ENCODE assay signal across 8 cellular contexts in genomic region chr16:57519796-57520360, GRCh38. TPM values are rescaled to one million over a fixed set of nuclear protein-coding genes. Genes with fewer than 3 reads are reported as not detected.
DNase-seq lines count a peak whose midpoint lies in the region; ATAC-seq and TF ChIP-seq lines count a peak whose summit lies in the region.

No MANE protein-coding gene starts in this region.

- H3K36me3 Mint-ChIP-seq in activated T-cell treated with anti-CD3 and anti-CD28 coated beads, Interleukin-2, amount 50 U/mL, for 4 hours (ENCODE audit: insufficient read depth), result peaks cover 7% of the 10 kb centered on the region
- H3K36me3 Mint-ChIP-seq in neural crest cell (ENCODE audit: low read depth), result no peaks in the 10 kb centered on the region

- no peak for TF ChIP-seq EP300 in stomach (IDR thresholded peaks at IDR 0.05)

- peaks cover 0 to 63% (median 41%) of the 10 kb centered on the region in 4 donors for H3K36me3 ChIP-seq in stomach

- H3K4me3 ChIP-seq in stomach, result no peak overlapping the region

- 32 to 36% (median 35%) methylated on average over 10 of the region's 10 CpGs for WGBS in stomach, 5 donors

- ATAC-seq in HG02642 (IDR thresholded peaks at IDR 0.05; ENCODE audit: poor library complexity, unreplicated experiment), result peak; percentile 77
- ATAC-seq in activated T-cell treated with anti-CD3 and anti-CD28 coated beads, Interleukin-2, amount 50 U/mL, for 4 hours, result peak; percentile 97 to 98

- DNase-seq in NCI-H2107 (lab: John Stamatoyannopoulos, UW), result peak; percentile 45
- no peak for DNase-seq in NCI-H2107 treated with DMSO at 0.1 percent for 48 hours (lab: John Stamatoyannopoulos, UW; ENCODE audit: unreplicated experiment)
- DNase-seq in OCI-M2 (lab: John Stamatoyannopoulos, UW; ENCODE audit: unreplicated experiment), result peak; percentile 35
- peak; percentile 80 for DNase-seq in activated T-cell treated with anti-CD3 and anti-CD28 coated beads, Interleukin-2, amount 50 U/mL, for 4 hours
- peak; percentile 46 for DNase-seq in fibroblast of gingiva (ENCODE audit: low read depth)
- DNase-seq in neural crest cell (ENCODE audit: low read depth, low spot score), result peak; percentile 90
- peak; percentile 84 for DNase-seq in stomach

- no peak overlapping the region for H3K27ac Mint-ChIP-seq in neural crest cell (ENCODE audit: unreplicated experiment)

- H3K9me3 Mint-ChIP-seq in activated T-cell treated with anti-CD3 and anti-CD28 coated beads, Interleukin-2, amount 50 U/mL, for 4 hours, result no peaks in the 10 kb centered on the region
- no peaks in the 10 kb centered on the region for H3K9me3 Mint-ChIP-seq in neural crest cell

- TF ChIP-seq CTCF in neural crest cell (conservative IDR thresholded peaks at IDR 0.05) (peak; percentile 99), stomach (IDR thresholded peaks at IDR 0.05) (peak in 6 of 7 experiments; percentile 8 to 95 (median 92))

- H3K27ac ChIP-seq in stomach, result no peak overlapping the region

- peaks cover 7% of the 10 kb centered on the region for H3K4me1 Mint-ChIP-seq in activated T-cell treated with anti-CD3 and anti-CD28 coated beads, Interleukin-2, amount 50 U/mL, for 4 hours (ENCODE audit: low read depth)
- peaks cover 12% of the 10 kb centered on the region for H3K4me1 Mint-ChIP-seq in neural crest cell

- H3K27me3 Mint-ChIP-seq in activated T-cell treated with anti-CD3 and anti-CD28 coated beads, Interleukin-2, amount 50 U/mL, for 4 hours (ENCODE audit: low read depth), result no peaks in the 10 kb centered on the region
- H3K27me3 Mint-ChIP-seq in neural crest cell (ENCODE audit: low read depth), result no peaks in the 10 kb centered on the region

- H3K4me1 ChIP-seq in stomach, result peaks cover 0 to 6% (median 2%) of the 10 kb centered on the region in 4 donors

- H3K4me3 Mint-ChIP-seq in activated T-cell treated with anti-CD3 and anti-CD28 coated beads, Interleukin-2, amount 50 U/mL, for 4 hours, result no peak overlapping the region
- no peak overlapping the region for H3K4me3 Mint-ChIP-seq in neural crest cell

- no peaks in the 10 kb centered on the region for H3K9me3 ChIP-seq in stomach

- intact Hi-C loops in stomach (cut with DNase I; ENCODE audit: low total_unique reads), result loop anchor here (10.0 kb wide), 2 partner anchors 95 to 215 kb away; no protein-coding TSS in a partner anchor

- H3K27me3 ChIP-seq in stomach, result no peaks in the 10 kb centered on the region

- no peak for TF ChIP-seq POLR2A in stomach (IDR thresholded peaks at IDR 0.05)

RNA-seq across cellular contexts. Expression of gene CCDC102A, which starts 16.5 kb away (rescaled TPM):
- 1 to 10 TPM; 4.6 to 8.9 (median 6.9) TPM for total RNA-seq in activated T-cell treated with anti-CD3 and anti-CD28 coated beads, Interleukin-2, amount 50 U/mL, for 4 hours
- total RNA-seq in neural crest cell (6.4 and 8.6 TPM in 2 replicates), stomach (10 to 100 TPM in 2 of 5 donors, 1 to 10 TPM in 2, not detected in 1; 1.7 to 14.5 (median 6.9) TPM)
- 1 to 10 TPM; 2.3 to 6.5 (median 4.1) TPM for polyA plus RNA-seq in stomach

RNA-seq across cellular contexts. Expression of gene ADGRG5, which starts 22.6 kb away (rescaled TPM):
- total RNA-seq in activated T-cell treated with anti-CD3 and anti-CD28 coated beads, Interleukin-2, amount 50 U/mL, for 4 hours, result 1 to 10 TPM; 1.7 to 6.7 (median 6.5) TPM
- 0.07 TPM in 2 replicates for total RNA-seq in neural crest cell
- 1 to 10 TPM in 1 of 5 donors, under 1 TPM in 2, not detected in 2; under 0.01 to 1.4 (median 0.18) TPM for total RNA-seq in stomach
- polyA plus RNA-seq in stomach, result under 1 TPM; 0.19 to 0.80 (median 0.76) TPM

RNA-seq across cellular contexts. Expression of gene DOK4, which starts 33.6 kb away (rescaled TPM):
- total RNA-seq in activated T-cell treated with anti-CD3 and anti-CD28 coated beads, Interleukin-2, amount 50 U/mL, for 4 hours, result 1 to 10 TPM; 1.1 to 2.6 (median 1.6) TPM
- total RNA-seq in neural crest cell (20.4 and 22.7 TPM in 2 replicates), stomach (10 to 100 TPM; 11.2 to 51.0 (median 23.9) TPM)
- polyA plus RNA-seq in stomach, result 10 to 100 TPM; 21.5 to 55.9 (median 44.6) TPM

RNA-seq across cellular contexts. Expression of gene POLR2C, which starts 57.4 kb away (rescaled TPM):
- 100 to 1,000 TPM; 117 to 130 (median 129) TPM for total RNA-seq in activated T-cell treated with anti-CD3 and anti-CD28 coated beads, Interleukin-2, amount 50 U/mL, for 4 hours
- 74.0 and 77.5 TPM in 2 replicates for total RNA-seq in neural crest cell
- total RNA-seq in stomach, result 100 to 1,000 TPM in 2 of 5 donors, 10 to 100 TPM in 3; 60.0 to 162 (median 84.4) TPM
- 10 to 100 TPM; 31.8 to 56.1 (median 48.9) TPM for polyA plus RNA-seq in stomach
